ENCODE assay signal across 1 cellular context in the genomic region with DNA sequence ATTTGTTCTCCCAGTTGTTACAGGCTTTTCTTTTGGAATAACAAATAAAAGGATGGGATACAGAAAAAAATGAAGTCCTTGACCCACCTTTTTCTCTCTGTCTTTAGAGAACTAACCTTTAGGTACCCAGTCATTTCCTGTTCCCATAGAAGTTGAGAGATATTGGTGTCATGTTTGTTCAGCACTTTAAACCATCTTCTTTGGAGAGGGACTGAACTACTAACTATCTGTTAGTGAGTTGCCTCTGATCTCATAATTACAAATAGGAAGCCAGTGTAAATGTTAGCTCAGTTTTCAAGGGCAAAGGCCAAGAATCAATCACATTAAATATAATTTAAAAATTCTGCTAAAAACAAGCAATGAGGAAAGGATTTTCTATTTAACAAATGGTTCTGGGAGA.
TF ChIP-seq lines count a peak whose summit lies in the region.

No MANE protein-coding gene starts in this region.

TF ChIP-seq in HepG2, 621 proteins besides CTCF, POLR2A, EP300 and RAD21:
- no peak for TF ChIP-seq ZNF674 (CRISPR knock-in tag; IDR thresholded peaks at IDR 0.05; ENCODE audit: low read depth)
- no peak for TF ChIP-seq MEF2D (CRISPR knock-in tag; IDR thresholded peaks at IDR 0.05)
- no peak for TF ChIP-seq ZNF563 (CRISPR knock-in tag; IDR thresholded peaks at IDR 0.05)
- TF ChIP-seq GPN1 (CRISPR knock-in tag; IDR thresholded peaks at IDR 0.05; ENCODE audit: borderline replicate concordance): no peak
- no peak for TF ChIP-seq HDAC2 (CRISPR knock-in tag; IDR thresholded peaks at IDR 0.05)
TF ChIP-seq in HepG2: peak in this region for 0.
